Comparison of ENCODE assay signal across 8 cellular contexts in genomic region chr11:57567210-57567511, GRCh38. TPM values are rescaled to one million over a fixed set of nuclear protein-coding genes. Genes with fewer than 3 reads are reported as not detected.
DNase-seq lines count a peak whose midpoint lies in the region; ATAC-seq and TF ChIP-seq lines count a peak whose summit lies in the region.

No MANE protein-coding gene starts in this region.

- peak overlapping the region; percentile 81 for H3K4me3 ChIP-seq in NT2/D1 (ENCODE audit: insufficient read length, low read depth)
- H3K4me3 ChIP-seq in suprapubic skin = peak overlapping the region; percentile 96

- CTCF ChIA-PET in CD4-positive, alpha-beta T cell (lab: Charles Lee) = interaction anchor here (0.9 to 2.5 kb wide), 12 partner anchors 24 to 109 kb away, joined by 3 to 47 read pairs (median 5); partner anchors contain the start of genes TIMM10 and YPEL4
- CTCF ChIA-PET in MCF 10A (lab: Yijun Ruan, JAX) = interaction anchor here (0.6 to 9.6 kb wide), 15 partner anchors 12 to 729 kb away, joined by 3 to 315 read pairs (median 6); no protein-coding TSS in a partner anchor

- ATAC-seq in CD4-positive, alpha-beta T cell (ENCODE audit: poor library complexity) = peak; percentile 17
- ATAC-seq in GM21390 (IDR thresholded peaks at IDR 0.05; ENCODE audit: unreplicated experiment) (peak; percentile 4), left colon (peak; percentile 17), GM18873 (IDR thresholded peaks at IDR 0.05; ENCODE audit: low FRiP score, unreplicated experiment) (no peak)

- WGBS in suprapubic skin = 0% methylated on average over 8 of the region's 9 CpGs

- intact Hi-C loops in CD4-positive, alpha-beta T cell (cut with DNase I, micrococcal nuclease) = loop anchor here (1.0 to 10.0 kb wide), 7 partner anchors 36 to 1570 kb away; partner anchors contain the start of genes TIMM10 (in 2 of the 2), MED19 (in 1 of the 2) and TMX2 (in 1 of the 2)
- intact Hi-C loops in MCF 10A (cut with micrococcal nuclease) = loop anchor here (2.0 to 5.0 kb wide), 3 partner anchors 110 to 220 kb away; partner anchors contain the start of genes MED19 and TMX2
- intact Hi-C loops in left colon (cut with DNase I, micrococcal nuclease) = no loop called here
- intact Hi-C loops in posterior vena cava (cut with DNase I) = loop anchor here (2.0 to 5.0 kb wide), 2 partner anchors 75 to 80 kb away; no protein-coding TSS in a partner anchor

- H3K36me3 Mint-ChIP-seq in CD4-positive, alpha-beta T cell (ENCODE audit: low read depth) = peaks cover 34% of the 10 kb centered on the region
- H3K36me3 Mint-ChIP-seq in MCF 10A (ENCODE audit: insufficient read depth, unreplicated experiment) = peaks cover 6% of the 10 kb centered on the region

- H3K4me1 Mint-ChIP-seq in CD4-positive, alpha-beta T cell (ENCODE audit: low read depth) = peaks cover 56% of the 10 kb centered on the region
- H3K4me1 Mint-ChIP-seq in MCF 10A (ENCODE audit: insufficient read depth, unreplicated experiment) = peaks cover 34% of the 10 kb centered on the region

- no peak for TF ChIP-seq POLR2A in suprapubic skin (IDR thresholded peaks at IDR 0.05)

- H3K9me3 ChIP-seq in CD4-positive, alpha-beta T cell (ENCODE audit: control insufficient read depth, low read length) = no peaks in the 10 kb centered on the region
- no peaks in the 10 kb centered on the region for H3K9me3 ChIP-seq in NT2/D1 (ENCODE audit: insufficient read depth, low read length)
- H3K9me3 ChIP-seq in suprapubic skin = no peaks in the 10 kb centered on the region

- H3K4me1 ChIP-seq in NT2/D1 (ENCODE audit: insufficient read depth, insufficient read length) (peaks cover 11% of the 10 kb centered on the region), suprapubic skin (peaks cover 40% of the 10 kb centered on the region)

- BruUV-seq in MCF 10A (replicated peaks; lab: Mats Ljungman, UMichigan) = TSS peak; percentile 58

- peak overlapping the region; percentile 92 for H3K27ac Mint-ChIP-seq in CD4-positive, alpha-beta T cell
- H3K27ac Mint-ChIP-seq in MCF 10A (ENCODE audit: low read depth, unreplicated experiment) = no peak overlapping the region

- H3K27ac ChIP-seq in CD4-positive, alpha-beta T cell (ENCODE audit: low read depth, low read length) = peak overlapping the region; percentile 80
- H3K27ac ChIP-seq in suprapubic skin = peak overlapping the region; percentile 73

- peak overlapping the region; percentile 96 for H3K4me3 Mint-ChIP-seq in CD4-positive, alpha-beta T cell
- peak overlapping the region; percentile 94 for H3K4me3 Mint-ChIP-seq in MCF 10A (ENCODE audit: unreplicated experiment)

- H3K9me3 Mint-ChIP-seq in CD4-positive, alpha-beta T cell = no peaks in the 10 kb centered on the region
- H3K9me3 Mint-ChIP-seq in MCF 10A (ENCODE audit: unreplicated experiment) = no peaks in the 10 kb centered on the region

- H3K27me3 ChIP-seq in CD4-positive, alpha-beta T cell (ENCODE audit: control insufficient read depth, insufficient read depth, low read length) = no peaks in the 10 kb centered on the region
- H3K27me3 ChIP-seq in NT2/D1 (ENCODE audit: insufficient read depth, insufficient read length) = peaks cover 12% of the 10 kb centered on the region
- H3K27me3 ChIP-seq in suprapubic skin = no peaks in the 10 kb centered on the region

- TF ChIP-seq CTCF in CD4-positive, alpha-beta T cell (IDR thresholded peaks at IDR 0.05) = no peak
- TF ChIP-seq CTCF in MCF 10A (IDR thresholded peaks at IDR 0.05; ENCODE audit: unreplicated experiment) (no peak), suprapubic skin (IDR thresholded peaks at IDR 0.05) (no peak)

- peak in 5 of 10 experiments; percentile 18 to 53 (median 23) for DNase-seq in CD4-positive, alpha-beta T cell
- DNase-seq in NT2/D1 (ENCODE audit: low read depth, low spot score) (no peak), MCF 10A (ENCODE audit: unreplicated experiment) (peak; percentile 21), left colon (peak in 1 of 2 donors; percentile 31), suprapubic skin (ENCODE audit: low spot score in 2 of 2) (no peak), posterior vena cava (ENCODE audit: low spot score) (no peak)

- TF ChIP-seq EP300 in suprapubic skin (IDR thresholded peaks at IDR 0.05) = no peak

- H3K36me3 ChIP-seq in NT2/D1 (ENCODE audit: insufficient read depth, insufficient read length, low read length) = no peaks in the 10 kb centered on the region
- H3K36me3 ChIP-seq in suprapubic skin = no peaks in the 10 kb centered on the region

- no peaks in the 10 kb centered on the region for H3K27me3 Mint-ChIP-seq in CD4-positive, alpha-beta T cell
- H3K27me3 Mint-ChIP-seq in MCF 10A (ENCODE audit: insufficient read depth, unreplicated experiment) = no peaks in the 10 kb centered on the region

- H3K9ac ChIP-seq in NT2/D1 (ENCODE audit: insufficient read length, low read depth) = peak overlapping the region; percentile 62

- POLR2A ChIA-PET in CD4-positive, alpha-beta T cell (lab: Charles Lee) = interaction anchor here (0.7 to 3.5 kb wide), 11 partner anchors 35 to 242 kb away, joined by 3 to 34 read pairs (median 7); partner anchors contain the start of genes SSRP1, TNKS1BP1 and YPEL4
- POLR2A ChIA-PET in MCF 10A (lab: Yijun Ruan, JAX) = interaction anchor here (0.8 to 3.1 kb wide), 5 partner anchors 17 to 90 kb away, joined by 3 to 31 read pairs (median 10); partner anchors contain the start of genes CLP1 and TIMM10

RNA-seq across cellular contexts. Expression of gene UBE2L6, which starts 0.3 kb away (rescaled TPM):
- total RNA-seq in CD4-positive, alpha-beta T cell = 10 to 100 TPM; 35.0 to 36.2 TPM
- total RNA-seq in MCF 10A (2022) (17.0 and 17.3 TPM in 2 replicates), left colon (10 to 100 TPM; 27.6 to 47.2 TPM), suprapubic skin (10 to 100 TPM; 14.2 to 32.4 (median 25.5) TPM), posterior vena cava (10 to 100 TPM; 50.3 to 56.9 TPM)

RNA-seq across cellular contexts. Expression of gene SMTNL1, which starts 29.8 kb away (rescaled TPM):
- total RNA-seq in CD4-positive, alpha-beta T cell = not detected
- not detected in 2 replicates for total RNA-seq in MCF 10A (2022)
- not detected for total RNA-seq in left colon
- total RNA-seq in suprapubic skin = not detected
- not detected for total RNA-seq in posterior vena cava

RNA-seq across cellular contexts. Expression of gene SERPING1, which starts 30.3 kb away (rescaled TPM):
- under 1 TPM in 1 of 2 experiments, not detected in 1; 0.53 TPM for total RNA-seq in CD4-positive, alpha-beta T cell
- 1.1 TPM in 1 of 2 replicates, not detected in the other for total RNA-seq in MCF 10A (2022)
- 10 to 100 TPM; 34.6 to 78.6 TPM for total RNA-seq in left colon
- total RNA-seq in suprapubic skin = 100 to 1,000 TPM in 2 of 4 donors, 10 to 100 TPM in 2; 93.3 to 173 (median 119) TPM
- 100 to 1,000 TPM; 501 to 774 TPM for total RNA-seq in posterior vena cava

RNA-seq across cellular contexts. Expression of gene TIMM10, which starts 36.6 kb away (rescaled TPM):
- total RNA-seq in CD4-positive, alpha-beta T cell = 10 to 100 TPM; 28.0 TPM
- total RNA-seq in MCF 10A (2022) (52.2 and 80.3 TPM in 2 replicates), left colon (10 to 100 TPM; 28.6 to 47.4 TPM), suprapubic skin (10 to 100 TPM; 26.2 to 43.0 (median 40.1) TPM), posterior vena cava (10 to 100 TPM; 31.8 to 38.1 TPM)

RNA-seq across cellular contexts. Expression of gene SLC43A1, which starts 51.7 kb away (rescaled TPM):
- total RNA-seq in CD4-positive, alpha-beta T cell = 1 to 10 TPM; 3.1 to 4.2 TPM
- total RNA-seq in MCF 10A (2022) (1.7 and 3.2 TPM in 2 replicates), left colon (1 to 10 TPM; 7.1 to 9.6 TPM), suprapubic skin (10 to 100 TPM; 13.8 to 48.8 (median 22.3) TPM), posterior vena cava (10 to 100 TPM in 1 of 2 donors, 1 to 10 TPM in 1; 8.1 to 11.5 TPM)

Comparison
In these comparisons a context has a peak if more than half of its experiments do, and no peak if none do; other contexts are left out.
1. RNA of gene SERPING1, which starts 30.3 kb away (total RNA-seq): 501 to 774 TPM in posterior vena cava, 93.3 to 173 TPM in suprapubic skin and 34.6 to 78.6 TPM in left colon; 0.53 TPM in CD4-positive, alpha-beta T cell and 1.1 TPM in MCF 10A; every median in the first group is over 10 times any median in the second.
2. intact Hi-C loops: an anchor here in CD4-positive, alpha-beta T cell (1.0 to 10.0 kb wide), MCF 10A (2.0 to 5.0 kb wide) and posterior vena cava (2.0 to 5.0 kb wide); none called in left colon.